ENCODE assay signal across 19 cellular contexts in the genomic region with DNA sequence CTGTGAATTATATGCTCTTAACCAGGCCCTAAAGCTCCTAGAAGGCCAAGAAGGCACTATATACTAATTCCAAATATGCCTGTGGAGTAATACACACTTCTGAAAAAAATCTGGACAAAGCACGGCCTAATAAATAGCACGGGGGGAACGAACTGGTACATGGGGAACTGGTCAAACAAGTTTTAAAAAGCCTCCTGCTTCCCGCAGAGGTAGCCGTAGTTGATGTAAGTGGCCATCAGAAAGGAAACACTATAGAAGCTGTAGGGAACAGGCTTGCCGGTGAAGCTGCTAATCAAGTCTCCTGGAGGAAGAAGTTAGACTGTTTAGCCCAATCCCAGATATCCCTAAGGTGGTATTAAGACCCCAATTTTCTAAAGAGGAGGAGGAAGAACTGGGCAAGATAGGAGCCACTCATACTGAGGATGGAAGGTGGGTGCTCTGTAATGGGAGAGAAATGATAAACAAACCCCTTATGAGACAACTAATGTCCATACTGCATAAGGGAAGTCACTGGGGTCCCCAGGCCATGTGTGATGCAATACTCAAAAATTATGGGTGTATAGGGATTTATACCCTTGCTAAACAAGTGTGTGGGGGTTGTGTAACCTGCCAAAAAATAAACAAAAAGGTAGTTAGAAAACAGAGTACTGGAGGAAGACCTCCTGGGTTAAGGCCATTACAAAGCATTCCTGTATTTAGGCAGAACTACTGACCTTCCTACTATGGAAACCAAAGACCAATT. TPM values are rescaled to one million over a fixed set of nuclear protein-coding genes. Genes with fewer than 3 reads are reported as not detected.
DNase-seq lines count a peak whose midpoint lies in the region; ATAC-seq and TF ChIP-seq lines count a peak whose summit lies in the region.
"Had no signal": no experiment of that assay in that cellular context is flagged by ENCODE, and none has a peak within 500 bp of the region (broad histone marks: within the 10 kb centered on the region; RNA-seq: fewer than 3 reads in every experiment).

No MANE protein-coding gene starts in this region.

- peaks cover 7% of the 10 kb centered on the region for H3K27me3 Mint-ChIP-seq in activated B cell treated with CpG ODN at 0.5 μM for 24 hours
- no peaks in the 10 kb centered on the region for H3K27me3 Mint-ChIP-seq in mesothelial cell of epicardium (ENCODE audit: low read depth)

- H3K4me1 Mint-ChIP-seq in activated B cell treated with CpG ODN at 0.5 μM for 24 hours (peaks cover 47% of the 10 kb centered on the region), mesothelial cell of epicardium (peaks cover 44% of the 10 kb centered on the region)

- H3K4me3 Mint-ChIP-seq in activated B cell treated with CpG ODN at 0.5 μM for 24 hours (no peak overlapping the region), mesothelial cell of epicardium (no peak overlapping the region)
- H3K4me3 Mint-ChIP-seq: brain; T-helper 1 cell treated with Interleukin-12 subunit alpha and Interleukin-12 subunit beta and Interleukin-4 antibody, amounts not matched to agents 30 μg/mL and 1 μg/mL, for 36 hours had no signal

- POLR2A ChIA-PET in activated B cell treated with CpG ODN at 0.5 μM for 24 hours (lab: Charles Lee) = interaction anchor here (1.2 to 2.8 kb wide), 4 partner anchors 13 to 34 kb away, joined by 3 to 23 read pairs (median 6); partner anchors contain the start of gene ZNF318

- intact Hi-C loops in activated B cell treated with CpG ODN at 0.5 μM for 24 hours (cut with micrococcal nuclease) (no loop called here), lower leg skin (cut with DNase I; ENCODE audit: low total_unique reads) (loop anchor here (10.0 kb wide), 1 partner anchor 132 kb away; no protein-coding TSS in a partner anchor), cardiac septum (cut with DNase I) (no loop called here)

- CTCF ChIA-PET in activated B cell treated with CpG ODN at 0.5 μM for 24 hours (lab: Charles Lee) = interaction anchor here (1.0 to 2.1 kb wide), 13 partner anchors 10 to 133 kb away, joined by 3 to 24 read pairs (median 3); partner anchors contain the start of genes CRIP3 and SLC22A7

- DNase-seq in DMS153 (lab: John Stamatoyannopoulos, UW) = peak; percentile 89
- DNase-seq in NB4 (ENCODE audit: low read depth) = peak; percentile 21
- DNase-seq in activated B cell treated with CpG ODN at 0.5 μM for 24 hours = no peak
- no peak for DNase-seq in mesothelial cell of epicardium (ENCODE audit: low spot score in 2 of 2, unreplicated experiment in 2 of 2)
- DNase-seq in lower leg skin (ENCODE audit: low spot score in 2 of 2) = no peak
- DNase-seq in cardiac septum (ENCODE audit: low spot score) = no peak
- DNase-seq: activated CD8-positive, alpha-beta memory T cell treated with anti-CD3 and anti-CD28 coated beads, Interleukin-2, amount 50 U/mL, for 4 hours; activated naive CD4-positive, alpha-beta T cell treated with anti-CD3 and anti-CD28 coated beads, Interleukin-2, amount 50 U/mL, for 16 hours; KG1; NCI-H82; stimulated activated CD4-positive, alpha-beta T cell treated with anti-CD3 and anti-CD28 coated beads, Interleukin-2, amount 100 ng/mL, for 48 hours; stimulated activated CD8-positive, alpha-beta memory T cell treated with anti-CD3 and anti-CD28 coated beads, Interleukin-4, amount 100 ng/mL, for 48 hours had no signal

- TF ChIP-seq POLR2A in NB4 (IDR thresholded peaks at IDR 0.05; ENCODE audit: extremely low read depth, insufficient read length) = no peak
- no peak for TF ChIP-seq POLR2A in lower leg skin (IDR thresholded peaks at IDR 0.05)

- TF ChIP-seq CTCF in NB4 (IDR thresholded peaks at IDR 0.05; ENCODE audit: low read depth, low read length) (no peak), activated B cell treated with CpG ODN at 0.5 μM for 24 hours (IDR thresholded peaks at IDR 0.05) (no peak), mesothelial cell of epicardium (IDR thresholded peaks at IDR 0.05; ENCODE audit: unreplicated experiment) (no peak), lower leg skin (IDR thresholded peaks at IDR 0.05) (no peak)

- H3K9me3 Mint-ChIP-seq in activated B cell treated with CpG ODN at 0.5 μM for 24 hours (no peaks in the 10 kb centered on the region), mesothelial cell of epicardium (no peaks in the 10 kb centered on the region)
- H3K9me3 Mint-ChIP-seq: brain; T-helper 1 cell treated with Interleukin-12 subunit alpha and Interleukin-12 subunit beta and Interleukin-4 antibody, amounts not matched to agents 30 μg/mL and 1 μg/mL, for 36 hours had no signal

- H3K27ac Mint-ChIP-seq in activated B cell treated with CpG ODN at 0.5 μM for 24 hours (peak overlapping the region; percentile 37), mesothelial cell of epicardium (peak overlapping the region; percentile 76)
- H3K27ac Mint-ChIP-seq: T-helper 1 cell treated with Interleukin-12 subunit alpha and Interleukin-12 subunit beta and Interleukin-4 antibody, amounts not matched to agents 30 μg/mL and 1 μg/mL, for 36 hours had no signal

- 38 to 46% methylated on average over 6 of the region's 6 CpGs for WGBS in lower leg skin, 2 donors

- ATAC-seq in activated B cell treated with CpG ODN at 0.5 μM for 24 hours (ENCODE audit: low read depth) = no peak
- ATAC-seq in HG02678 (IDR thresholded peaks at IDR 0.05; ENCODE audit: unreplicated experiment) = no peak
- no peak for ATAC-seq in GM21447 (IDR thresholded peaks at IDR 0.05; ENCODE audit: unreplicated experiment)
- ATAC-seq: activated CD4-positive, CD25-positive, alpha-beta regulatory T cell treated with anti-CD3 and anti-CD28 coated beads, Interleukin-2, amount 50 U/mL, for 24 hours; sciatic nerve had no signal

- H3K36me3 Mint-ChIP-seq in activated B cell treated with CpG ODN at 0.5 μM for 24 hours (ENCODE audit: low read depth) (no peaks in the 10 kb centered on the region), mesothelial cell of epicardium (no peaks in the 10 kb centered on the region)
- H3K36me3 Mint-ChIP-seq: brain had no signal

- no peak overlapping the region for H3K4me3 ChIP-seq in NB4 (ENCODE audit: low read depth, low read length)
- no peak overlapping the region for H3K4me3 ChIP-seq in lower leg skin (ENCODE audit: low read depth, poor library complexity, severe bottlenecking)
- H3K4me3 ChIP-seq: thoracic aorta had no signal

RNA-seq across cellular contexts. Expression of gene ZNF318, which starts 27.1 kb away (rescaled TPM):
- total RNA-seq in activated B cell treated with CpG ODN at 0.5 μM for 24 hours = 135 and 159 TPM in 2 replicates
- total RNA-seq in mesothelial cell of epicardium = 26.9 to 29.0 TPM (median 28.1 TPM) in 3 replicates
- total RNA-seq in lower leg skin = 10 to 100 TPM in 3 of 4 donors, 1 to 10 TPM in 1; 9.6 to 22.9 (median 18.1) TPM
- 13.8 TPM for total RNA-seq in cardiac septum

RNA-seq across cellular contexts. Expression of gene ABCC10, which starts 30.8 kb away (rescaled TPM):
- total RNA-seq in activated B cell treated with CpG ODN at 0.5 μM for 24 hours = 59.5 and 74.6 TPM in 2 replicates
- 55.8 to 60.2 TPM (median 60.1 TPM) in 3 replicates for total RNA-seq in mesothelial cell of epicardium
- 10 to 100 TPM in 3 of 4 donors, 1 to 10 TPM in 1; 9.4 to 17.9 (median 15.9) TPM for total RNA-seq in lower leg skin
- 9.3 TPM for total RNA-seq in cardiac septum

RNA-seq across cellular contexts. Expression of gene DLK2, which starts 58.8 kb away (rescaled TPM):
- total RNA-seq in activated B cell treated with CpG ODN at 0.5 μM for 24 hours (1.4 TPM in 2 replicates), mesothelial cell of epicardium (3.5 to 4.7 TPM (median 4.1 TPM) in 3 replicates), lower leg skin (10 to 100 TPM; 29.3 to 55.0 (median 39.4) TPM), cardiac septum (2.9 TPM)
- total RNA-seq: thoracic aorta had no signal

Comparison
In these comparisons a context has a peak if more than half of its experiments do, and no peak if none do; other contexts are left out.
1. DNase-seq: peak in DMS153 (single experiment) and NB4 (single experiment); none in activated B cell treated with CpG ODN at 0.5 μM for 24 hours (single experiment), mesothelial cell of epicardium (0 of 2), lower leg skin (0 of 2) and cardiac septum (single experiment).